In the genomic region with DNA sequence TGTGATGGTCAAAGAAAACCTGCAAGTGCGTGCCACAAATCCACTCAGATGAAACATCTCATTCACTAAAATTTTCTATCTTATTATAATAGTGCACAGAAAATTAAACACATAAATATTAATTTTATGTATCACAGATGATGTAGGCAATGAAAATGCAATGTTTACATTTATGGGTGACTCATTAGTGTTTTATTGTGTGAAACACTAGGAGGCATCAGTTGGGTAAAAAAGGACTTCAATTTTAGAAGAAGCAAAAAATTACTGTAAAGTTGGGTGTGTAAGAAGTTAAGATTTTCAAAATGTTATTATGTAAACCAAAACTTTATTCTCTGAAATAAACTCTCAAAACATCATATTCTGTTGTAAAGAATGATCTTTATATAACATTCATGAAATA, we compare ENCODE assay signal across 12 cellular contexts. TPM values are rescaled to one million over a fixed set of nuclear protein-coding genes. Genes with fewer than 3 reads are reported as not detected.
DNase-seq lines count a peak whose midpoint lies in the region; ATAC-seq and TF ChIP-seq lines count a peak whose summit lies in the region.
"Had no signal": no experiment of that assay in that cellular context is flagged by ENCODE, and none has a peak within 500 bp of the region (broad histone marks: within the 10 kb centered on the region; RNA-seq: fewer than 3 reads in every experiment).

No MANE protein-coding gene starts in this region.

- in situ Hi-C loops in brain microvascular endothelial cell (cut with HindIII; ENCODE audit: low pct_ligation_motif_present, low sequenced_read_pairs): no loop called here

- no peak overlapping the region for H3K4me3 Mint-ChIP-seq in osteocyte (ENCODE audit: unreplicated experiment)

- TF ChIP-seq CTCF in LNCaP clone FGC (IDR thresholded peaks at IDR 0.05; ENCODE audit: control insufficient read depth, extremely low read depth, insufficient read depth) (peak; percentile 40), brain microvascular endothelial cell (IDR thresholded peaks at IDR 0.05; ENCODE audit: low read depth, low read length, missing control alignments) (no peak), osteocyte (IDR thresholded peaks at IDR 0.05) (peak; percentile 34)

- H3K27ac ChIP-seq in brain microvascular endothelial cell: peak overlapping the region; percentile 83

- no peaks in the 10 kb centered on the region for H3K36me3 ChIP-seq in brain microvascular endothelial cell (replicated peaks)

- no peaks in the 10 kb centered on the region for H3K27me3 Mint-ChIP-seq in osteocyte (ENCODE audit: unreplicated experiment)

- no peaks in the 10 kb centered on the region for H3K9me3 Mint-ChIP-seq in osteocyte (ENCODE audit: unreplicated experiment)

- H3K4me1 Mint-ChIP-seq in osteocyte (ENCODE audit: unreplicated experiment): peaks cover 19% of the 10 kb centered on the region

- H3K27ac Mint-ChIP-seq in osteocyte (ENCODE audit: unreplicated experiment): no peak overlapping the region

- no peaks in the 10 kb centered on the region for H3K27me3 ChIP-seq in brain microvascular endothelial cell (replicated peaks)
- H3K27me3 ChIP-seq: testis had no signal

- no peak overlapping the region for H3K4me3 ChIP-seq in LNCaP clone FGC (ENCODE audit: low read depth, low read length)
- no peak overlapping the region for H3K4me3 ChIP-seq in brain microvascular endothelial cell (ENCODE audit: low read depth, low read length)

- ATAC-seq in GM19455 (IDR thresholded peaks at IDR 0.05; ENCODE audit: unreplicated experiment) (no peak), HG03520 (IDR thresholded peaks at IDR 0.05; ENCODE audit: unreplicated experiment) (no peak)

- H3K36me3 Mint-ChIP-seq in osteocyte (ENCODE audit: unreplicated experiment): no peaks in the 10 kb centered on the region

- DNase-seq in ELR (ENCODE audit: low read depth) (peak; percentile 69), LNCaP clone FGC (ENCODE audit: low read depth) (no peak), brain microvascular endothelial cell (no peak), osteocyte (ENCODE audit: extremely low spot score, unreplicated experiment) (no peak), C1 segment of cervical spinal cord (lab: John Stamatoyannopoulos, UW) (no peak)
- DNase-seq in stimulated activated CD4-positive, alpha-beta T cell treated with anti-CD3 and anti-CD28 coated beads, Interleukin-4, amount 100 ng/mL, for 24 hours: no peak
- DNase-seq: activated CD4-positive, alpha-beta T cell treated with anti-CD3 and anti-CD28 coated beads for 1 hour; activated effector memory CD4-positive, alpha-beta T cell treated with anti-CD3 and anti-CD28 coated beads, Interleukin-2, amount 50 U/mL, for 16 hours; NCI-H2029; testis had no signal

RNA-seq across cellular contexts. Expression of gene MEF2C, which starts 4.0 kb away (rescaled TPM):
- 9.4 and 9.9 TPM in 2 replicates for total RNA-seq in osteocyte
